Comparison of ENCODE assay signal across 16 cellular contexts in the genomic region with DNA sequence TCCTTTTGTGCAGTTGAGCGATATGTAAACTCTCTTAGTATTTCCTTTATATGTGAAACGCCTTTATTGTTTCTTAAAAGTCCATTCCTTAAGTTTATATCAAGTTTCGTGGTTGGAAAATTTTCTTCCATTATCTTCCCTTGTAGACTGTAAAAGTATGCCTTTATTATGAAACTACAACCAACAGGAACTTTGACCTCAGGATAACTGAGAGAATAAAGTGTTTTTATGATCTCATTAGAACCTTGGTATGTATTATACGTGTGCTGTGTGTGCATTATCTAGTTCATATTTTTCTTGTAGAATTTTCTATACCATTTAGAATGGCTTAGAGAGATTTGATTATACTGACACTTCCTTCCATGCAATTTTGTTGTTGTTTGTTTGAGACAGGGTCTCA. TPM values are rescaled to one million over a fixed set of nuclear protein-coding genes. Genes with fewer than 3 reads are reported as not detected.
DNase-seq lines count a peak whose midpoint lies in the region; ATAC-seq, FAIRE-seq and TF ChIP-seq lines count a peak whose summit lies in the region.
"Had no signal": no experiment of that assay in that cellular context is flagged by ENCODE, and none has a peak within 500 bp of the region (broad histone marks: within the 10 kb centered on the region; RNA-seq: fewer than 3 reads in every experiment).

No MANE protein-coding gene starts in this region.

- CTCF ChIA-PET in HepG2 (lab: Yijun Ruan, JAX; ENCODE audit: low intra/inter-chr PET ratio, low total read pairs): no interaction called here

- TF ChIP-seq EP300 in HepG2 (IDR thresholded peaks at IDR 0.05; ENCODE audit: low read depth in 2 of 2, low read length in 2 of 2) (no peak), HepG2 (CRISPR knock-in tag; IDR thresholded peaks at IDR 0.05; ENCODE audit: borderline replicate concordance) (no peak)

- POLR2A ChIA-PET in HepG2 (lab: Yijun Ruan, JAX): no interaction called here

- no peak for TF ChIP-seq CTCF in HepG2 (CRISPR knock-in tag; IDR thresholded peaks at IDR 0.05)
- no peak for TF ChIP-seq CTCF in right lobe of liver (IDR thresholded peaks at IDR 0.05)
- TF ChIP-seq CTCF in colonic mucosa (IDR thresholded peaks at IDR 0.05): no peak

- H3K4me3 Mint-ChIP-seq in activated T-helper 1 cell treated with anti-CD3 and anti-CD28 coated beads, Interleukin-12 subunit alpha, Interleukin-12 subunit beta, Interleukin-2, Interleukin-4 antibody, amounts not matched to agents 30 ng/mL and 10 ng/mL and 1 ng/mL, durations not matched to agents 14 hours and 24 hours and 36 hours: no peak overlapping the region
- H3K4me3 Mint-ChIP-seq: H9 had no signal

- no peaks in the 10 kb centered on the region for H3K9me3 ChIP-seq in HepG2 (ENCODE audit: low read length)
- no peaks in the 10 kb centered on the region for H3K9me3 ChIP-seq in right lobe of liver
- no peaks in the 10 kb centered on the region for H3K9me3 ChIP-seq in colonic mucosa
- H3K9me3 ChIP-seq in mucosa of rectum (ENCODE audit: control insufficient read depth in 2 of 2, low read length in 2 of 2): no peaks in the 10 kb centered on the region
- H3K9me3 ChIP-seq: BLaER1 treated with 17β-estradiol and CSF1 and Interleukin-3, amounts not matched to agents 10 nM and 100 nM had no signal

- TF ChIP-seq POLR2A in HepG2 (IDR thresholded peaks at IDR 0.05; ENCODE audit: insufficient read depth in 1 of 2, low read depth in 2 of 2, low read length in 2 of 2): no peak
- TF ChIP-seq POLR2A in right lobe of liver (IDR thresholded peaks at IDR 0.05): no peak

- no TSS peak for BruUV-seq in HepG2 (replicated peaks; lab: Mats Ljungman, UMichigan)

- H3K4me1 Mint-ChIP-seq in activated T-helper 1 cell treated with anti-CD3 and anti-CD28 coated beads, Interleukin-12 subunit alpha, Interleukin-12 subunit beta, Interleukin-2, Interleukin-4 antibody, amounts not matched to agents 30 ng/mL and 10 ng/mL and 1 ng/mL, durations not matched to agents 14 hours and 24 hours and 36 hours (ENCODE audit: low read depth): peaks cover 21% of the 10 kb centered on the region

- peak overlapping the region; percentile 55 for H3K4me2 ChIP-seq in HepG2 (ENCODE audit: low read depth, low read length)
- H3K4me2 ChIP-seq: BLaER1 treated with 17β-estradiol and CSF1 and Interleukin-3, amounts not matched to agents 10 nM and 100 nM had no signal

- no peak for TF ChIP-seq RAD21 in HepG2 (CRISPR knock-in tag; IDR thresholded peaks at IDR 0.05)

- intact Hi-C loops in HepG2 (cut with micrococcal nuclease; ENCODE audit: unreplicated experiment): no loop called here
- intact Hi-C loops in right lobe of liver (cut with DNase I): no loop called here
- intact Hi-C loops in colonic mucosa (cut with DNase I): no loop called here
- intact Hi-C loops in activated T-helper 1 cell treated with anti-CD3 and anti-CD28 coated beads, Interleukin-12 subunit alpha, Interleukin-12 subunit beta, Interleukin-2, Interleukin-4 antibody, amounts not matched to agents 30 ng/mL and 10 ng/mL and 1 ng/mL, durations not matched to agents 14 hours and 24 hours and 36 hours (cut with micrococcal nuclease): no loop called here

- DNase-seq in HepG2 (ENCODE audit: low spot score) (no peak), right lobe of liver (no peak), colonic mucosa (no peak)
- DNase-seq in activated T-helper 1 cell treated with anti-CD3 and anti-CD28 coated beads, Interleukin-12 subunit alpha, Interleukin-12 subunit beta, Interleukin-2, Interleukin-4 antibody, amounts not matched to agents 30 ng/mL and 10 ng/mL and 1 ng/mL, durations not matched to agents 14 hours and 24 hours and 36 hours (ENCODE audit: low spot score): no peak
- DNase-seq: 8988T; CD4-positive, CD25-positive, alpha-beta regulatory T cell; DMS53; GF-D8; GOT3; H9 had no signal

- FAIRE-seq in HepG2 (lab: Jason Lieb, UNC): no peak
- FAIRE-seq: GM19239 had no signal

- H4K20me1 ChIP-seq in HepG2 (ENCODE audit: insufficient read depth, low read length): no peaks in the 10 kb centered on the region

- H3K27ac ChIP-seq in HepG2 (ENCODE audit: extremely low read length, insufficient read depth, low read length) (no peak overlapping the region), right lobe of liver (no peak overlapping the region), colonic mucosa (peak overlapping the region; percentile 23), mucosa of rectum (ENCODE audit: low read depth in 2 of 2, low read length in 2 of 2) (peak overlapping the region; percentile 13 to 63)
- H3K27ac ChIP-seq: BLaER1 treated with 17β-estradiol and CSF1 and Interleukin-3, amounts not matched to agents 10 nM and 100 nM; HL-60 had no signal

- peaks cover 29% of the 10 kb centered on the region for H3K4me1 ChIP-seq in HepG2 (ENCODE audit: insufficient read depth, low read length)
- H3K4me1 ChIP-seq in right lobe of liver: peaks cover 0 to 13% (median 0%) of the 10 kb centered on the region in 4 donors
- no peaks in the 10 kb centered on the region for H3K4me1 ChIP-seq in colonic mucosa
- H3K4me1 ChIP-seq in mucosa of rectum (ENCODE audit: control insufficient read depth in 2 of 2, insufficient read depth in 2 of 2, low read length in 2 of 2): peaks cover 11 to 16% of the 10 kb centered on the region in 2 donors

- no peaks in the 10 kb centered on the region for H3K9me3 Mint-ChIP-seq in activated T-helper 1 cell treated with anti-CD3 and anti-CD28 coated beads, Interleukin-12 subunit alpha, Interleukin-12 subunit beta, Interleukin-2, Interleukin-4 antibody, amounts not matched to agents 30 ng/mL and 10 ng/mL and 1 ng/mL, durations not matched to agents 14 hours and 24 hours and 36 hours
- H3K9me3 Mint-ChIP-seq: H9 had no signal

- H2AFZ ChIP-seq in HepG2 (ENCODE audit: low read length): peak overlapping the region; percentile 51

- H3K27ac Mint-ChIP-seq in activated T-helper 1 cell treated with anti-CD3 and anti-CD28 coated beads, Interleukin-12 subunit alpha, Interleukin-12 subunit beta, Interleukin-2, Interleukin-4 antibody, amounts not matched to agents 30 ng/mL and 10 ng/mL and 1 ng/mL, durations not matched to agents 14 hours and 24 hours and 36 hours: no peak overlapping the region
- H3K27ac Mint-ChIP-seq: H9 had no signal

- H3K36me3 Mint-ChIP-seq in activated T-helper 1 cell treated with anti-CD3 and anti-CD28 coated beads, Interleukin-12 subunit alpha, Interleukin-12 subunit beta, Interleukin-2, Interleukin-4 antibody, amounts not matched to agents 30 ng/mL and 10 ng/mL and 1 ng/mL, durations not matched to agents 14 hours and 24 hours and 36 hours (ENCODE audit: low read depth): peaks cover 3% of the 10 kb centered on the region

- H3K4me3 ChIP-seq in HepG2 (replicated peaks in 1 of 3; ENCODE audit: insufficient read depth in 1 of 3, low read depth in 2 of 3, low read length in 3 of 3): peak overlapping the region in 1 of 3 experiments; percentile 7; a peak in 2 of 6 replicates
- H3K4me3 ChIP-seq in right lobe of liver: no peak overlapping the region
- peak overlapping the region; percentile 5 for H3K4me3 ChIP-seq in colonic mucosa
- peak overlapping the region; percentile 38 to 61 for H3K4me3 ChIP-seq in mucosa of rectum (ENCODE audit: low read length in 2 of 2)
- H3K4me3 ChIP-seq: BLaER1 treated with 17β-estradiol and CSF1 and Interleukin-3, amounts not matched to agents 10 nM and 100 nM had no signal

- 35% methylated on average over 4 of the region's 4 CpGs for WGBS in HepG2 (ENCODE audit: low lambda C conversion rate)
- WGBS in right lobe of liver (ENCODE audit: insufficient coverage, low coverage, low lambda C conversion rate, missing lambda C conversion rate): 63% methylated on average over 4 of the region's 4 CpGs

- in situ Hi-C loops in HepG2 (cut with HindIII; ENCODE audit: extremely low pct_ligation_motif_present, low pct_unique_long_range_greater_than_20kb): no loop called here

- no peak overlapping the region for H3K9ac ChIP-seq in HepG2 (ENCODE audit: insufficient read depth, low read depth, low read length)
- H3K9ac ChIP-seq in colonic mucosa (ENCODE audit: low read depth in 2 of 2, low read length in 2 of 2): peak overlapping the region in 1 of 2 donors; percentile 26
- H3K9ac ChIP-seq in mucosa of rectum (ENCODE audit: low read depth in 1 of 2, low read length in 2 of 2): no peak overlapping the region
- H3K9ac ChIP-seq: BLaER1 treated with 17β-estradiol and CSF1 and Interleukin-3, amounts not matched to agents 10 nM and 100 nM had no signal

- H3K79me2 ChIP-seq in HepG2 (ENCODE audit: insufficient read depth, low read length): peaks cover 7% of the 10 kb centered on the region

- ATAC-seq in HepG2 (no peak), right lobe of liver (no peak), HG02642 (IDR thresholded peaks at IDR 0.05; ENCODE audit: poor library complexity, unreplicated experiment) (no peak), HG03139 (IDR thresholded peaks at IDR 0.05; ENCODE audit: unreplicated experiment) (no peak)

- peaks cover 2% of the 10 kb centered on the region for H3K27me3 Mint-ChIP-seq in activated T-helper 1 cell treated with anti-CD3 and anti-CD28 coated beads, Interleukin-12 subunit alpha, Interleukin-12 subunit beta, Interleukin-2, Interleukin-4 antibody, amounts not matched to agents 30 ng/mL and 10 ng/mL and 1 ng/mL, durations not matched to agents 14 hours and 24 hours and 36 hours (ENCODE audit: insufficient read depth)

- H3K36me3 ChIP-seq in HepG2 (replicated peaks in 1 of 2; ENCODE audit: control insufficient read depth in 1 of 2, insufficient read depth in 2 of 2, low read length in 2 of 2) (no peaks in the 10 kb centered on the region), right lobe of liver (no peaks in the 10 kb centered on the region), colonic mucosa (no peaks in the 10 kb centered on the region), mucosa of rectum (ENCODE audit: control insufficient read depth in 2 of 2, insufficient read depth in 2 of 2, low read length in 2 of 2) (no peaks in the 10 kb centered on the region)
- H3K36me3 ChIP-seq: BLaER1 treated with 17β-estradiol and CSF1 and Interleukin-3, amounts not matched to agents 10 nM and 100 nM had no signal

- H3K27me3 ChIP-seq in HepG2 (ENCODE audit: control insufficient read depth in 1 of 2, insufficient read depth in 2 of 2, low read length in 2 of 2): no peaks in the 10 kb centered on the region; a peak in 1 of 5 replicates
- no peaks in the 10 kb centered on the region for H3K27me3 ChIP-seq in right lobe of liver
- no peaks in the 10 kb centered on the region for H3K27me3 ChIP-seq in colonic mucosa
- H3K27me3 ChIP-seq in mucosa of rectum (ENCODE audit: control insufficient read depth in 2 of 2, insufficient read depth in 2 of 2, low read length in 2 of 2): no peaks in the 10 kb centered on the region
- H3K27me3 ChIP-seq: BLaER1 treated with 17β-estradiol and CSF1 and Interleukin-3, amounts not matched to agents 10 nM and 100 nM had no signal

RNA-seq across cellular contexts. Expression of gene CDC14A, which starts 3.0 kb away (rescaled TPM):
- total RNA-seq in HepG2 (2016; rRNA removed; fragmentation: Illumina TruSeq; extraction: Trizol): 3.3 and 4.9 TPM in 2 replicates
- total RNA-seq in HepG2 (2016; cell fraction: cytosol; rRNA removed; fragmentation: Illumina TruSeq; extraction: Trizol; ENCODE audit: low read depth): 1.9 and 2.0 TPM in 2 replicates
- total RNA-seq in HepG2 (2016; cell fraction: insoluble cytoplasmic fraction; rRNA removed; fragmentation: Illumina TruSeq; extraction: Trizol): 2.9 and 4.9 TPM in 2 replicates
- 1.7 and 2.1 TPM in 2 replicates for total RNA-seq in HepG2 (2016; cell fraction: membrane; rRNA removed; fragmentation: Illumina TruSeq; extraction: Trizol)
- total RNA-seq in HepG2 (2016; cell fraction: nucleus; rRNA removed; fragmentation: Illumina TruSeq; extraction: Trizol): 11.3 and 12.9 TPM in 2 replicates
- 2.4 and 2.8 TPM in 2 replicates for polyA plus RNA-seq in HepG2 (2011; rRNA removed)
- polyA plus RNA-seq in HepG2 (2011; cell fraction: cytosol; rRNA removed): 1.4 and 1.9 TPM in 2 replicates
- polyA plus RNA-seq in HepG2 (2011; cell fraction: nucleus; rRNA removed): 3.7 TPM in 2 replicates
- 1.8 and 2.5 TPM in 2 replicates for polyA plus RNA-seq in HepG2 (2012)
- polyA plus RNA-seq in HepG2 (2016; cell fraction: cytosol; fragmentation: Illumina TruSeq; extraction: Trizol; ENCODE audit: low read depth): 0.10 and 0.17 TPM in 2 replicates
- 2.7 and 3.1 TPM in 2 replicates for polyA plus RNA-seq in HepG2 (2016; cell fraction: insoluble cytoplasmic fraction; fragmentation: Illumina TruSeq; extraction: Trizol; ENCODE audit: low read depth)
- 0.52 and 0.74 TPM in 2 replicates for polyA plus RNA-seq in HepG2 (2016; cell fraction: membrane; fragmentation: Illumina TruSeq; extraction: Trizol; ENCODE audit: low read depth)
- polyA plus RNA-seq in HepG2 (2016; cell fraction: nucleus; fragmentation: Illumina TruSeq; extraction: Trizol; ENCODE audit: insufficient read depth, low read depth): 4.3 and 5.8 TPM in 2 replicates
- polyA minus RNA-seq in HepG2 (2011; rRNA and poly(A)+ RNA removed; ENCODE audit: low replicate concordance): 1.9 and 2.2 TPM in 2 replicates
- polyA minus RNA-seq in HepG2 (2011; cell fraction: cytosol; rRNA and poly(A)+ RNA removed): 3.2 and 4.2 TPM in 2 replicates
- 27.4 and 27.6 TPM in 2 replicates for polyA minus RNA-seq in HepG2 (2011; cell fraction: nucleus; rRNA and poly(A)+ RNA removed)
- 1 to 10 TPM; 1.1 to 3.3 (median 1.6) TPM for total RNA-seq in right lobe of liver
- 10 to 100 TPM in 1 of 2 donors, 1 to 10 TPM in 1; 9.6 to 16.8 TPM for total RNA-seq in colonic mucosa
- total RNA-seq in activated T-helper 1 cell treated with anti-CD3 and anti-CD28 coated beads, Interleukin-12 subunit alpha, Interleukin-12 subunit beta, Interleukin-2, Interleukin-4 antibody, amounts not matched to agents 30 ng/mL and 10 ng/mL and 1 ng/mL, durations not matched to agents 14 hours and 24 hours and 36 hours: 11.2 and 11.8 TPM in 2 replicates

Comparison
In these comparisons a context has a peak if more than half of its experiments do, and no peak if none do; other contexts are left out.
1. H3K27ac ChIP-seq: peak in colonic mucosa (single experiment) and mucosa of rectum (2 of 2); none in HepG2 (single experiment) and right lobe of liver (0 of 3).
2. H3K4me3 ChIP-seq: peak in colonic mucosa (single experiment) and mucosa of rectum (2 of 2); none in right lobe of liver (0 of 3).